ENCODE assay signal across 9 cellular contexts in genomic region chr1:58155418-58156123, GRCh38.
A peak's percentile ranks its signal among the peaks of the same experiment; 100 is the strongest.
DNase-seq lines count a peak whose midpoint lies in the region; ATAC-seq and TF ChIP-seq lines count a peak whose summit lies in the region.
"Had no signal": no experiment of that assay in that cellular context is flagged by ENCODE, and none has a peak within 500 bp of the region (broad histone marks: within the 10 kb centered on the region; RNA-seq: fewer than 3 reads in every experiment).

No MANE protein-coding gene starts in this region.

- H3K79me2 ChIP-seq in mammary epithelial cell (ENCODE audit: insufficient read depth, low read length) (no peaks in the 10 kb centered on the region), neural progenitor cell (ENCODE audit: low read depth) (no peaks in the 10 kb centered on the region)

- H3K9ac ChIP-seq in mammary epithelial cell (ENCODE audit: insufficient read depth, low read length) (no peak overlapping the region), neural progenitor cell (no peak overlapping the region)

- no peaks in the 10 kb centered on the region for H4K20me1 ChIP-seq in mammary epithelial cell (ENCODE audit: insufficient read depth, low read length)
- peaks cover 8% of the 10 kb centered on the region for H4K20me1 ChIP-seq in neural progenitor cell (ENCODE audit: low read depth)

- no peak overlapping the region for H3K27ac Mint-ChIP-seq in neural progenitor cell

- in situ Hi-C loops in mammary epithelial cell (cut with MboI; ENCODE audit: low sequenced_read_pairs in 2 of 2): loop anchor here in 1 of 2 donors (25.0 kb wide), 1 partner anchor 1318 kb away; no protein-coding TSS in a partner anchor

- 2% methylated on average over 7 of the region's 7 CpGs for WGBS in mammary epithelial cell (ENCODE audit: low coverage, missing lambda C conversion rate)

- peaks cover 2% of the 10 kb centered on the region for H3K36me3 Mint-ChIP-seq in neural progenitor cell

- dilution Hi-C loops in mammary epithelial cell (cut with HindIII; ENCODE audit: low sequenced_read_pairs): loop anchor here (5.0 kb wide), 1 partner anchor 42 kb away; no protein-coding TSS in a partner anchor

- H3K27me3 ChIP-seq in mammary epithelial cell (ENCODE audit: insufficient read depth, low read length) (no peaks in the 10 kb centered on the region), neural progenitor cell (no peaks in the 10 kb centered on the region)

- no peaks in the 10 kb centered on the region for H3K9me3 Mint-ChIP-seq in neural progenitor cell

- BruUV-seq in mammary epithelial cell (replicated peaks; lab: Mats Ljungman, UMichigan): no TSS peak

- H3K36me3 ChIP-seq in mammary epithelial cell (ENCODE audit: insufficient read depth, low read length) (no peaks in the 10 kb centered on the region), neural progenitor cell (no peaks in the 10 kb centered on the region)

- H3K27ac ChIP-seq in mammary epithelial cell (ENCODE audit: insufficient read depth, low read depth, low read length) (no peak overlapping the region), neural progenitor cell (no peak overlapping the region)

- H3K27me3 Mint-ChIP-seq in neural progenitor cell (ENCODE audit: insufficient read depth, low read depth): peaks cover 2% of the 10 kb centered on the region

- H3K4me2 ChIP-seq in mammary epithelial cell (ENCODE audit: insufficient read depth, low read depth, low read length): no peak overlapping the region
- H3K4me2 ChIP-seq in neural progenitor cell: peak overlapping the region; percentile 6

- CTCF ChIA-PET in mammary epithelial cell (lab: Charles Lee; ENCODE audit: low non-redundant PET): interaction anchor here (0.5 to 0.6 kb wide), 2 partner anchors 49 to 66 kb away, joined by 3 read pairs; no protein-coding TSS in a partner anchor

- peak; percentile 19 for DNase-seq in NCI-H524 (lab: John Stamatoyannopoulos, UW)
- no peak for DNase-seq in NCI-H524 treated with DMSO at 0.1 percent for 48 hours (lab: John Stamatoyannopoulos, UW)
- peak; percentile 40 for DNase-seq in mammary epithelial cell
- peak; percentile 81 for DNase-seq in neural progenitor cell (ENCODE audit: low spot score)
- no peak for DNase-seq in GM03348 (ENCODE audit: low spot score)
- DNase-seq in DMS79 (lab: John Stamatoyannopoulos, UW): no peak

- H3F3A ChIP-seq in neural progenitor cell (ENCODE audit: low read depth): peaks cover 41% of the 10 kb centered on the region

- peak; percentile 51 for TF ChIP-seq RAD21 in Ishikawa (IDR thresholded peaks at IDR 0.05; ENCODE audit: low read depth)

- H2AFZ ChIP-seq in mammary epithelial cell (ENCODE audit: low read depth, low read length) (no peak overlapping the region), neural progenitor cell (replicated peaks) (peak overlapping the region; percentile 45)

- TF ChIP-seq EP300 in Ishikawa (IDR thresholded peaks at IDR 0.05; ENCODE audit: borderline replicate concordance): no peak

- no peaks in the 10 kb centered on the region for H3K4me1 ChIP-seq in mammary epithelial cell (ENCODE audit: insufficient read depth, low read length)
- peaks cover 56% of the 10 kb centered on the region for H3K4me1 ChIP-seq in neural progenitor cell

- intact Hi-C loops in mammary epithelial cell (cut with micrococcal nuclease): loop anchor here (2.0 kb wide), 1 partner anchor 1323 kb away; no protein-coding TSS in a partner anchor

- TF ChIP-seq CTCF in mammary epithelial cell (conservative IDR thresholded peaks at IDR 0.05 in 1 of 2, IDR thresholded peaks at IDR 0.05 in 1 of 2; ENCODE audit: extremely low read depth in 1 of 2, insufficient read depth in 1 of 2, low read depth in 1 of 2, low read length in 2 of 2) (peak; percentile 74 to 83), neural progenitor cell (IDR thresholded peaks at IDR 0.05) (peak; percentile 86)

- H3K9me3 ChIP-seq in mammary epithelial cell (replicated peaks; ENCODE audit: insufficient read depth, low read length) (no peaks in the 10 kb centered on the region), neural progenitor cell (ENCODE audit: low read depth) (no peaks in the 10 kb centered on the region)

- H3K4me3 Mint-ChIP-seq in neural progenitor cell: no peak overlapping the region

- H3K4me3 ChIP-seq in mammary epithelial cell (replicated peaks in 1 of 3; ENCODE audit: insufficient read depth in 1 of 3, low read depth in 2 of 3, low read length in 3 of 3) (no peak overlapping the region), neural progenitor cell (no peak overlapping the region)
- H3K4me3 ChIP-seq: lung had no signal

- H3K4me1 Mint-ChIP-seq in neural progenitor cell: peaks cover 12% of the 10 kb centered on the region

- ATAC-seq in GM19035 (IDR thresholded peaks at IDR 0.05; ENCODE audit: unreplicated experiment): no peak

TF ChIP-seq in Ishikawa, 13 proteins besides CTCF, POLR2A, EP300 and RAD21:
- TF ChIP-seq USF1 (IDR thresholded peaks at IDR 0.05): no peak
- TF ChIP-seq TAF1 (IDR thresholded peaks at IDR 0.05; ENCODE audit: low read depth): no peak
- TF ChIP-seq ZBTB7A (IDR thresholded peaks at IDR 0.05; ENCODE audit: low read depth): no peak
- no peak for TF ChIP-seq TCF12 (IDR thresholded peaks at IDR 0.05; ENCODE audit: low read depth)
- TF ChIP-seq CEBPB (IDR thresholded peaks at IDR 0.05): no peak
- no peak for TF ChIP-seq FOXM1 (IDR thresholded peaks at IDR 0.05; ENCODE audit: borderline replicate concordance, low read depth)
- TF ChIP-seq EGR1 (IDR thresholded peaks at IDR 0.05): no peak
- no peak for TF ChIP-seq YY1 (IDR thresholded peaks at IDR 0.05; ENCODE audit: low read depth)
- no peak for TF ChIP-seq CREB1 (IDR thresholded peaks at IDR 0.05; ENCODE audit: low read depth)
- no peak for TF ChIP-seq TEAD4 (IDR thresholded peaks at IDR 0.05)
- no peak for TF ChIP-seq NFIC (IDR thresholded peaks at IDR 0.05)
- no peak for TF ChIP-seq REST (IDR thresholded peaks at IDR 0.05; ENCODE audit: low read depth)
- no peak for TF ChIP-seq MAX (IDR thresholded peaks at IDR 0.05)

Comparison
In these comparisons a context has a peak if more than half of its experiments do, and no peak if none do; other contexts are left out.
1. DNase-seq: peak in NCI-H524 (2 of 2), mammary epithelial cell (single experiment) and neural progenitor cell (single experiment); none in NCI-H524 treated with DMSO at 0.1 percent for 48 hours (single experiment), GM03348 (single experiment) and DMS79 (single experiment).